In the genomic region with DNA sequence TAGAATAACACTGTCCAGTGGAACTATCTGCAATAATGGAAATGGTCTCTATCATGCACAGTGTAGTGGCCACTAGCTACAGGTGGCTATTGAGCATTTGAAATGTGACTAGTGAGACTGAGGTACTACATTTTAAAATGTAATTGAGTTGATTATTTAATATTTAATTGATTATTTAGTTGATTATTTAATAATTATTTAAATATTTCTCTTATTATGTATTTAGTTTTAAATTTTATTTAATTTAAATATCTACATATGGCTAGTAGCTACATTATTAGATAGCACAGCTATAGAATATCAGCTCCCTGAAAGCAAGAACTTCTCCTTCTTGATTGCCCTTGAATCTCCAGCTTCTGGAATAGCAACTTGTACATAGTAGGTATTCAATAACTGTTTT, we compare ENCODE assay signal across 27 cellular contexts.
"Had no signal": no experiment of that assay in that cellular context is flagged by ENCODE, and none has a peak within 500 bp of the region (broad histone marks: within the 10 kb centered on the region; RNA-seq: fewer than 3 reads in every experiment).

No MANE protein-coding gene starts in this region.

- H3K27ac ChIP-seq: colonic mucosa, epithelial cell of prostate, esophagus squamous epithelium, gastroesophageal sphincter, heart left ventricle, hepatocyte, left lung, lower lobe of right lung had no signal

- H3K36me3 ChIP-seq: colonic mucosa, esophagus squamous epithelium, gastroesophageal sphincter, heart left ventricle, left lung, lower lobe of right lung had no signal

- H3K9me3 ChIP-seq: colonic mucosa, esophagus squamous epithelium, gastroesophageal sphincter, heart left ventricle, left lung, lower lobe of right lung, mucosa of descending colon had no signal

- H3K27me3 ChIP-seq: colonic mucosa, esophagus squamous epithelium, heart left ventricle, hepatocyte, left lung had no signal

- DNase-seq: colonic mucosa; cortex of kidney; effector CD8-positive, alpha-beta T cell; effector memory CD8-positive, alpha-beta T cell; endodermal cell; erythroblast; esophagus squamous epithelium; foreskin fibroblast; foreskin melanocyte; heart left ventricle; hypothalamus; immature natural killer cell; islet precursor cell; left cardiac atrium; left lung; left ventricle myocardium superior; lower lobe of right lung; mesenchymal stem cell; mucosa of descending colon; naive B cell had no signal

- H2AFZ ChIP-seq: hepatocyte had no signal

- H3K4me3 ChIP-seq: colonic mucosa, esophagus squamous epithelium, gastroesophageal sphincter, heart left ventricle, hepatocyte, left lung, lower lobe of right lung, mucosa of descending colon had no signal

- H3K4me3 Mint-ChIP-seq: dendritic cell treated with granulocyte-macrophage colony-stimulating factor and Interleukin-4, amounts not matched to agents 40 ng/mL and 50 ng/mL, for 4 days; effector memory CD8-positive, alpha-beta T cell; endodermal cell; mesothelial cell of epicardium; naive B cell had no signal

- H3K4me1 Mint-ChIP-seq: endodermal cell, immature natural killer cell, naive B cell had no signal

- H3K4me2 ChIP-seq: hepatocyte had no signal

- H3K79me2 ChIP-seq: hepatocyte had no signal

- H3K4me1 ChIP-seq: colonic mucosa, esophagus squamous epithelium, gastroesophageal sphincter, heart left ventricle, left lung, lower lobe of right lung had no signal

- H3K36me3 Mint-ChIP-seq: immature natural killer cell, mesothelial cell of epicardium, naive B cell had no signal

- ATAC-seq: effector memory CD8-positive, alpha-beta T cell; esophagus mucosa; gastroesophageal sphincter; left cardiac atrium; left lung; lower lobe of right lung; mucosa of descending colon had no signal

- H3K9me3 Mint-ChIP-seq: dendritic cell treated with granulocyte-macrophage colony-stimulating factor and Interleukin-4, amounts not matched to agents 40 ng/mL and 50 ng/mL, for 4 days; mesothelial cell of epicardium had no signal

- FAIRE-seq: endometrium had no signal

- H3K27me3 Mint-ChIP-seq: dendritic cell treated with granulocyte-macrophage colony-stimulating factor and Interleukin-4, amounts not matched to agents 40 ng/mL and 50 ng/mL, for 4 days had no signal

- H3K27ac Mint-ChIP-seq: dendritic cell treated with granulocyte-macrophage colony-stimulating factor and Interleukin-4, amounts not matched to agents 40 ng/mL and 50 ng/mL, for 4 days; effector memory CD8-positive, alpha-beta T cell; endodermal cell; immature natural killer cell; naive B cell had no signal
